Comparison of ENCODE assay signal across 10 cellular contexts in genomic region chr3:16373270-16373785, GRCh38.
DNase-seq lines count a peak whose midpoint lies in the region; ATAC-seq and TF ChIP-seq lines count a peak whose summit lies in the region.
"Had no signal": no experiment of that assay in that cellular context is flagged by ENCODE, and none has a peak within 500 bp of the region (broad histone marks: within the 10 kb centered on the region; RNA-seq: fewer than 3 reads in every experiment).

No MANE protein-coding gene starts in this region.

- TF ChIP-seq CTCF in GM12865 (IDR thresholded peaks at IDR 0.05; ENCODE audit: insufficient read depth, low read depth, low read length, missing control alignments) (no peak), SK-N-SH (IDR thresholded peaks at IDR 0.05) (no peak), WTC11 (IDR thresholded peaks at IDR 0.05) (no peak)

- H3F3A ChIP-seq in SK-N-SH (replicated peaks; ENCODE audit: insufficient read depth): no peaks in the 10 kb centered on the region

- H3K79me2 ChIP-seq in SK-N-SH (ENCODE audit: insufficient read depth): no peaks in the 10 kb centered on the region

- TF ChIP-seq RAD21 in SK-N-SH (IDR thresholded peaks at IDR 0.05; ENCODE audit: low read length): no peak

- peak; percentile 34 for DNase-seq in GM12865 (ENCODE audit: low read depth)
- no peak for DNase-seq in effector memory CD8-positive, alpha-beta T cell
- no peak for DNase-seq in stimulated activated effector memory CD8-positive, alpha-beta T cell treated with anti-CD3 and anti-CD28 coated beads, Interleukin-12 subunit alpha, Interleukin-12 subunit beta, amount 100 ng/mL, for 72 hours (ENCODE audit: low spot score in 2 of 2)
- DNase-seq in SK-N-SH: no peak
- no peak for DNase-seq in WTC11 (ENCODE audit: low spot score)
- DNase-seq: activated CD4-positive, alpha-beta T cell treated with anti-CD3 and anti-CD28 coated beads, Interleukin-2, amount 50 U/mL, for 4 hours; body of pancreas; NCI-H2171 treated with DMSO at 0.1 percent for 48 hours had no signal

- no peaks in the 10 kb centered on the region for H4K20me1 ChIP-seq in SK-N-SH (ENCODE audit: insufficient read depth)

- H3K27me3 ChIP-seq in SK-N-SH (ENCODE audit: insufficient read depth): no peaks in the 10 kb centered on the region
- H3K27me3 ChIP-seq: body of pancreas had no signal

- H3K27ac Mint-ChIP-seq in effector memory CD8-positive, alpha-beta T cell: peak overlapping the region; percentile 71 to 82
- H3K27ac Mint-ChIP-seq in stimulated activated effector memory CD8-positive, alpha-beta T cell treated with anti-CD3 and anti-CD28 coated beads, Interleukin-12 subunit alpha, Interleukin-12 subunit beta, amount 100 ng/mL, for 72 hours: peak overlapping the region; percentile 86
- H3K27ac Mint-ChIP-seq in WTC11: no peak overlapping the region

- peak; percentile 25 for ATAC-seq in HG03095 (IDR thresholded peaks at IDR 0.05; ENCODE audit: unreplicated experiment)
- ATAC-seq in effector memory CD8-positive, alpha-beta T cell (replicated peaks): no peak
- no peak for ATAC-seq in stimulated activated effector memory CD8-positive, alpha-beta T cell treated with anti-CD3 and anti-CD28 coated beads, Interleukin-12 subunit alpha, Interleukin-12 subunit beta, amount 100 ng/mL, for 72 hours
- ATAC-seq in GM21515 (IDR thresholded peaks at IDR 0.05; ENCODE audit: unreplicated experiment): no peak
- ATAC-seq in WTC11: no peak; the same call in 1 of the 2 replicates
- ATAC-seq: body of pancreas had no signal

- H3K9me2 ChIP-seq in SK-N-SH: no peaks in the 10 kb centered on the region

- H3K4me2 ChIP-seq in SK-N-SH: no peak overlapping the region

- CTCF ChIA-PET in SK-N-SH (lab: Yijun Ruan, JAX) (interaction anchor here (1.1 kb wide), 1 partner anchor 139 kb away, joined by 3 read pairs; no protein-coding TSS in a partner anchor), WTC11 (lab: Charles Lee) (no interaction called here)

- POLR2A ChIA-PET in SK-N-SH (lab: Yijun Ruan, JAX): no interaction called here
- POLR2A ChIA-PET in WTC11 (lab: Charles Lee): no interaction called here

- H3K4me3 Mint-ChIP-seq in effector memory CD8-positive, alpha-beta T cell: peak overlapping the region in 1 of 2 donors; percentile 38
- no peak overlapping the region for H3K4me3 Mint-ChIP-seq in stimulated activated effector memory CD8-positive, alpha-beta T cell treated with anti-CD3 and anti-CD28 coated beads, Interleukin-12 subunit alpha, Interleukin-12 subunit beta, amount 100 ng/mL, for 72 hours
- H3K4me3 Mint-ChIP-seq in WTC11: no peak overlapping the region

- no peak for TF ChIP-seq EP300 in SK-N-SH (IDR thresholded peaks at IDR 0.05; ENCODE audit: borderline replicate concordance in 1 of 2, low read depth in 1 of 2, low read length in 1 of 2)

- 60% methylated on average over 3 of the region's 3 CpGs for WGBS in SK-N-SH (ENCODE audit: low lambda C conversion rate)

- H3K36me3 ChIP-seq in SK-N-SH (replicated peaks in 1 of 2; ENCODE audit: control insufficient read depth in 1 of 2, insufficient read depth in 2 of 2, low read length in 1 of 2): peaks cover 13 to 33% of the 10 kb centered on the region in 2 experiments

- H3K9me3 ChIP-seq in SK-N-SH: no peaks in the 10 kb centered on the region
- H3K9me3 ChIP-seq: body of pancreas had no signal

- H3K27ac ChIP-seq in SK-N-SH (ENCODE audit: low read depth in 2 of 2, low read length in 1 of 2): no peak overlapping the region; a peak in 1 of 4 replicates

- H3K36me3 Mint-ChIP-seq in effector memory CD8-positive, alpha-beta T cell (ENCODE audit: insufficient read depth): peaks cover 40% of the 10 kb centered on the region
- H3K36me3 Mint-ChIP-seq in stimulated activated effector memory CD8-positive, alpha-beta T cell treated with anti-CD3 and anti-CD28 coated beads, Interleukin-12 subunit alpha, Interleukin-12 subunit beta, amount 100 ng/mL, for 72 hours: peaks cover 100% of the 10 kb centered on the region
- H3K36me3 Mint-ChIP-seq in WTC11: peaks cover 6% of the 10 kb centered on the region

- no peak overlapping the region for H3K9ac ChIP-seq in SK-N-SH

- peaks cover 0 to 6% of the 10 kb centered on the region in 2 experiments; a peak in 1 of 4 replicates for H3K4me1 ChIP-seq in SK-N-SH (ENCODE audit: control insufficient read depth in 1 of 2, insufficient read depth in 2 of 2, low read depth in 1 of 2, low read length in 1 of 2)
- H3K4me1 ChIP-seq: body of pancreas had no signal

- no peaks in the 10 kb centered on the region for H3K27me3 Mint-ChIP-seq in effector memory CD8-positive, alpha-beta T cell
- peaks cover 4% of the 10 kb centered on the region; the same call in 1 of the 2 replicates for H3K27me3 Mint-ChIP-seq in WTC11 (ENCODE audit: low read depth)

- H3K4me1 Mint-ChIP-seq in effector memory CD8-positive, alpha-beta T cell (ENCODE audit: low read depth in 2 of 2): peaks cover 34 to 62% of the 10 kb centered on the region in 2 donors
- peaks cover 81% of the 10 kb centered on the region for H3K4me1 Mint-ChIP-seq in stimulated activated effector memory CD8-positive, alpha-beta T cell treated with anti-CD3 and anti-CD28 coated beads, Interleukin-12 subunit alpha, Interleukin-12 subunit beta, amount 100 ng/mL, for 72 hours
- peaks cover 41% of the 10 kb centered on the region for H3K4me1 Mint-ChIP-seq in WTC11

- H3K9me3 Mint-ChIP-seq in effector memory CD8-positive, alpha-beta T cell: no peaks in the 10 kb centered on the region
- H3K9me3 Mint-ChIP-seq in stimulated activated effector memory CD8-positive, alpha-beta T cell treated with anti-CD3 and anti-CD28 coated beads, Interleukin-12 subunit alpha, Interleukin-12 subunit beta, amount 100 ng/mL, for 72 hours: no peaks in the 10 kb centered on the region
- H3K9me3 Mint-ChIP-seq in WTC11: peaks cover 6% of the 10 kb centered on the region

- H2AFZ ChIP-seq in SK-N-SH (ENCODE audit: low read depth): no peak overlapping the region

- H3K4me3 ChIP-seq in GM12865 (ENCODE audit: low read depth, low read length): no peak overlapping the region
- H3K4me3 ChIP-seq in SK-N-SH (ENCODE audit: low read depth in 2 of 2, low read length in 1 of 2): no peak overlapping the region
- H3K4me3 ChIP-seq: body of pancreas had no signal

TF ChIP-seq in SK-N-SH, 30 proteins besides CTCF, POLR2A, EP300 and RAD21 (continues in another document):
- TF ChIP-seq, protein P1, sequence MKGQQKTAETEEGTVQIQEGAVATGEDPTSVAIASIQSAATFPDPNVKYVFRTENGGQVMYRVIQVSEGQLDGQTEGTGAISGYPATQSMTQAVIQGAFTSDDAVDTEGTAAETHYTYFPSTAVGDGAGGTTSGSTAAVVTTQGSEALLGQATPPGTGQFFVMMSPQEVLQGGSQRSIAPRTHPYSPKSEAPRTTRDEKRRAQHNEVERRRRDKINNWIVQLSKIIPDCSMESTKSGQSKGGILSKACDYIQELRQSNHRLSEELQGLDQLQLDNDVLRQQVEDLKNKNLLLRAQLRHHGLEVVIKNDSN (IDR thresholded peaks at IDR 0.05; ENCODE audit: borderline replicate concordance, low read depth): no peak
- TF ChIP-seq RFX5 (IDR thresholded peaks at IDR 0.05; ENCODE audit: low read length): no peak
- no peak for TF ChIP-seq SIN3A (IDR thresholded peaks at IDR 0.05; ENCODE audit: borderline replicate concordance, low read depth, low read length)
- no peak for TF ChIP-seq EZH2phosphoT487 (IDR thresholded peaks at IDR 0.05; ENCODE audit: borderline replicate concordance, low read depth)
- TF ChIP-seq, protein P2, sequence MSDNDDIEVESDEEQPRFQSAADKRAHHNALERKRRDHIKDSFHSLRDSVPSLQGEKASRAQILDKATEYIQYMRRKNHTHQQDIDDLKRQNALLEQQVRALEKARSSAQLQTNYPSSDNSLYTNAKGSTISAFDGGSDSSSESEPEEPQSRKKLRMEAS (IDR thresholded peaks at IDR 0.05; ENCODE audit: low read depth): no peak
- no peak for TF ChIP-seq ELF1 (IDR thresholded peaks at IDR 0.05)

TF ChIP-seq in WTC11, 78 proteins besides CTCF, POLR2A, EP300 and RAD21:
- TF ChIP-seq EMX1 (CRISPR knock-in tag; IDR thresholded peaks at IDR 0.05) (no peak), E2F5 (CRISPR knock-in tag; IDR thresholded peaks at IDR 0.05) (no peak), NR3C1 (CRISPR knock-in tag; conservative IDR thresholded peaks at IDR 0.05; ENCODE audit: low read depth) (no peak)
TF ChIP-seq in WTC11: peak in this region for 0.
